Comparison of ENCODE assay signal across 25 cellular contexts in the genomic region with DNA sequence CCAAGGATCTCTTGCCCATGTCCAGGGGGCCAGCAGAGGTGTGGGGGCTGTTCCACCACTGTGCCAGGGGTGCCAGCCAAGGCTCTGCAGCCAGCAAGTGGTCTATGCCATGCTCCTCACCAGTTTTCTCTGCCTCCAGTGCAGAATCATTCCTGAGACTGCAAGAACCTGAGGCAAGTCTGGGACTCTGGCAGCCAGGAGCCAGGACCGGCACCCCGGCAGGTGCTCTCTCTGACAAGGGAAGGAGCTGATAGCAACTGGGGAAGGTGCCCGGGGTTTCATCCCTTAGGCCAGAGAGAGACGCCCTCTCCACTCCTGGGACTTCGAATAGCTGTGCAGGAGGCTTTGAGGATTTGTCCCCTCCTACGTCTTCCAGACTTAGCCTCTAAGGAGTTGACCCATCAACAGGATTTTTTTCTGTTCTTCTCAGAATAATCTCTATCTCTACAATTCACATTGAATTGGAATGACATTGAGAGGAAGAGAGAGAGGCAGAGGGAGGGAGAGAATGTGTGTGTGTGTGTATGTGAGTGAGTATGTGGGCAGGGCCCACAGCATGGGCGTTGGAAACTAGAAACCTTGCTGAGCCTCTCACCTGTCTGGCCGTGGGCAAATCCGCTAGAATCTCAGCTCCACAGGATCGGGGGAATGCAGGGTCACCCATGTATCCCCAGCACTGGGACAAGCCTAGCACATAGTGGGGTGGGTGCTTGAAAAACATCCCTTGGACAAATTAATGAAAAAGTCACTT.
A peak's percentile ranks its signal among the peaks of the same experiment; 100 is the strongest.
DNase-seq lines count a peak whose midpoint lies in the region; ATAC-seq, FAIRE-seq and TF ChIP-seq lines count a peak whose summit lies in the region.
"Had no signal": no experiment of that assay in that cellular context is flagged by ENCODE, and none has a peak within 500 bp of the region (broad histone marks: within the 10 kb centered on the region; RNA-seq: fewer than 3 reads in every experiment).

No MANE protein-coding gene starts in this region.

- TF ChIP-seq POLR2A in H54 (IDR thresholded peaks at IDR 0.05; ENCODE audit: low read depth, low read length) = no peak

- no peaks in the 10 kb centered on the region for H3F3A ChIP-seq in SK-N-SH (replicated peaks; ENCODE audit: insufficient read depth)

- POLR2A ChIA-PET in SK-N-SH (lab: Yijun Ruan, JAX) = no interaction called here

- ATAC-seq in SK-N-SH treated with all-trans-retinoic acid at 6 μM for 48 hours = no peak
- ATAC-seq in esophagus mucosa = peak; percentile 7
- ATAC-seq: CD8-positive, alpha-beta T cell; HCT116 had no signal

- no peaks in the 10 kb centered on the region for H3K79me2 ChIP-seq in SK-N-SH (ENCODE audit: insufficient read depth)

- H3K4me1 ChIP-seq in SK-N-SH (ENCODE audit: control insufficient read depth in 1 of 2, insufficient read depth in 2 of 2, low read depth in 1 of 2, low read length in 1 of 2) = peaks cover 9 to 29% of the 10 kb centered on the region in 2 experiments; a peak in 3 of 4 replicates

- H3K9me3 ChIP-seq in SK-N-SH = no peaks in the 10 kb centered on the region
- H3K9me3 ChIP-seq: BLaER1 had no signal

- H3K4me2 ChIP-seq in SK-N-SH = no peak overlapping the region

- no peak for TF ChIP-seq EP300 in SK-N-SH (IDR thresholded peaks at IDR 0.05; ENCODE audit: borderline replicate concordance in 1 of 2, low read depth in 1 of 2, low read length in 1 of 2)

- TF ChIP-seq CTCF in SK-N-SH (IDR thresholded peaks at IDR 0.05) = no peak

- WGBS in SK-N-SH (ENCODE audit: low lambda C conversion rate) = 55% methylated on average over 6 of the region's 10 CpGs

- H3K36me3 ChIP-seq in SK-N-SH (replicated peaks in 1 of 2; ENCODE audit: control insufficient read depth in 1 of 2, insufficient read depth in 2 of 2, low read length in 1 of 2) = no peaks in the 10 kb centered on the region
- H3K36me3 ChIP-seq: BLaER1 had no signal

- H3K4me3 ChIP-seq in SK-N-SH (ENCODE audit: low read depth in 2 of 2, low read length in 1 of 2) = no peak overlapping the region
- H3K4me3 ChIP-seq: BLaER1, GM23248 had no signal

- TF ChIP-seq RAD21 in SK-N-SH (IDR thresholded peaks at IDR 0.05; ENCODE audit: low read length) = no peak

- H3K9me2 ChIP-seq in SK-N-SH = no peaks in the 10 kb centered on the region

- no peak overlapping the region for H3K27ac ChIP-seq in SK-N-SH (ENCODE audit: low read depth in 2 of 2, low read length in 1 of 2)
- H3K27ac ChIP-seq: 22Rv1, BLaER1, C4-2B, GM23248 had no signal

- H2AFZ ChIP-seq in SK-N-SH (ENCODE audit: low read depth) = no peak overlapping the region
- H2AFZ ChIP-seq: GM23248 had no signal

- FAIRE-seq in H54 (lab: Jason Lieb, UNC) = no peak
- FAIRE-seq: A204.1, D721Med, G401.6, GM12892, GM19239, H1 had no signal

- in situ Hi-C loops in KBM-7 (cut with MboI; ENCODE audit: low pct_unique_long_range_greater_than_20kb, low sequenced_read_pairs) = no loop called here

- no peaks in the 10 kb centered on the region for H4K20me1 ChIP-seq in SK-N-SH (ENCODE audit: insufficient read depth)
- H4K20me1 ChIP-seq: BLaER1 had no signal

- no peak overlapping the region for H3K9ac ChIP-seq in SK-N-SH
- H3K9ac ChIP-seq: BLaER1, GM23248 had no signal

- peaks cover 17% of the 10 kb centered on the region; the same call in 1 of the 2 replicates for H3K27me3 ChIP-seq in SK-N-SH (ENCODE audit: insufficient read depth)
- H3K27me3 ChIP-seq: BLaER1 had no signal

- CTCF ChIA-PET in SK-N-SH (lab: Yijun Ruan, JAX) = interaction anchor here (1.5 kb wide), 1 partner anchor 27 kb away, joined by 7 read pairs; no protein-coding TSS in a partner anchor

- DNase-seq in DMS79 treated with DMSO at 0.1 percent for 48 hours (lab: John Stamatoyannopoulos, UW) = peak; percentile 4
- no peak for DNase-seq in DMS79 (lab: John Stamatoyannopoulos, UW)
- DNase-seq in SK-N-SH = no peak
- no peak for DNase-seq in KBM-7
- DNase-seq in stimulated activated CD4-positive, alpha-beta T cell treated with anti-CD3 and anti-CD28 coated beads, Interleukin-15, amount 100 ng/mL, for 24 hours = no peak
- no peak for DNase-seq in H54 (ENCODE audit: insufficient read length, low spot score)
- DNase-seq: CD4-positive, CD25-positive, alpha-beta regulatory T cell; CD8-positive, alpha-beta T cell; DMS 273 treated with DMSO at 0.1 percent for 48 hours; DND-41; GM23248; H9; HFFc6 had no signal

TF ChIP-seq in SK-N-SH treated with all-trans-retinoic acid at 6 μM for 48 hours, 23 proteins besides CTCF, POLR2A, EP300 and RAD21:
- TF ChIP-seq ZNF70 (CRISPR knock-in tag; IDR thresholded peaks at IDR 0.05) (peak; percentile 97), ZNF565 (CRISPR knock-in tag; conservative IDR thresholded peaks at IDR 0.05; ENCODE audit: low read depth) (no peak)
TF ChIP-seq in SK-N-SH treated with all-trans-retinoic acid at 6 μM for 48 hours: peak in this region for 1.

TF ChIP-seq in SK-N-SH, 30 proteins besides CTCF, POLR2A, EP300 and RAD21:
- TF ChIP-seq, protein P1, sequence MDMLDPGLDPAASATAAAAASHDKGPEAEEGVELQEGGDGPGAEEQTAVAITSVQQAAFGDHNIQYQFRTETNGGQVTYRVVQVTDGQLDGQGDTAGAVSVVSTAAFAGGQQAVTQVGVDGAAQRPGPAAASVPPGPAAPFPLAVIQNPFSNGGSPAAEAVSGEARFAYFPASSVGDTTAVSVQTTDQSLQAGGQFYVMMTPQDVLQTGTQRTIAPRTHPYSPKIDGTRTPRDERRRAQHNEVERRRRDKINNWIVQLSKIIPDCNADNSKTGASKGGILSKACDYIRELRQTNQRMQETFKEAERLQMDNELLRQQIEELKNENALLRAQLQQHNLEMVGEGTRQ (IDR thresholded peaks at IDR 0.05; ENCODE audit: borderline replicate concordance, low read depth, low read length) = no peak
- no peak for TF ChIP-seq SMC3 (IDR thresholded peaks at IDR 0.05; ENCODE audit: low read depth, low read length)
